In genomic region chr10:104297697-104298660, GRCh38 we compare ENCODE assay signal across 1 cellular context.
TF ChIP-seq lines count a peak whose summit lies in the region.

No MANE protein-coding gene starts in this region.

TF ChIP-seq in GM12878, 131 proteins besides CTCF, POLR2A, EP300 and RAD21:
- TF ChIP-seq ASH2L (IDR thresholded peaks at IDR 0.05; ENCODE audit: borderline replicate concordance, low read depth), result no peak
- no peak for TF ChIP-seq PAX5 (IDR thresholded peaks at IDR 0.05; ENCODE audit: borderline replicate concordance, low read depth, low read length)
